ENCODE assay signal across 8 cellular contexts in genomic region chr1:41811978-41812852, GRCh38.
A peak's percentile ranks its signal among the peaks of the same experiment; 100 is the strongest.
DNase-seq lines count a peak whose midpoint lies in the region; ATAC-seq and TF ChIP-seq lines count a peak whose summit lies in the region.

No MANE protein-coding gene starts in this region.

- H3K4me3 Mint-ChIP-seq in HFFc6 (peak overlapping the region; percentile 78), endodermal cell (no peak overlapping the region), mesothelial cell of epicardium (no peak overlapping the region)

- H3K36me3 Mint-ChIP-seq in HFFc6 (ENCODE audit: low read depth) (no peaks in the 10 kb centered on the region), endodermal cell (ENCODE audit: low read depth) (no peaks in the 10 kb centered on the region), mesothelial cell of epicardium (no peaks in the 10 kb centered on the region)

- no peak for TF ChIP-seq POLR2A in upper lobe of left lung (IDR thresholded peaks at IDR 0.05)

- H3K27me3 ChIP-seq in endodermal cell (ENCODE audit: control insufficient read depth, insufficient read depth, low read length, poor library complexity, severe bottlenecking) = no peaks in the 10 kb centered on the region
- H3K27me3 ChIP-seq in upper lobe of left lung = no peaks in the 10 kb centered on the region

- H3K27me3 Mint-ChIP-seq in HFFc6 (ENCODE audit: insufficient read depth) = no peaks in the 10 kb centered on the region; the same call in 1 of the 2 replicates
- H3K27me3 Mint-ChIP-seq in endodermal cell (ENCODE audit: insufficient read depth) = no peaks in the 10 kb centered on the region
- H3K27me3 Mint-ChIP-seq in mesothelial cell of epicardium (ENCODE audit: low read depth) = no peaks in the 10 kb centered on the region

- H3K9me3 ChIP-seq in endodermal cell (ENCODE audit: control insufficient read depth, low read length) = no peaks in the 10 kb centered on the region
- no peaks in the 10 kb centered on the region for H3K9me3 ChIP-seq in upper lobe of left lung

- H3K36me3 ChIP-seq in endodermal cell (ENCODE audit: control insufficient read depth, insufficient read depth, low read length) (no peaks in the 10 kb centered on the region), upper lobe of left lung (no peaks in the 10 kb centered on the region)

- H3K4me1 Mint-ChIP-seq in HFFc6 (ENCODE audit: low read depth) = peaks cover 20% of the 10 kb centered on the region
- no peaks in the 10 kb centered on the region for H3K4me1 Mint-ChIP-seq in endodermal cell
- H3K4me1 Mint-ChIP-seq in mesothelial cell of epicardium = no peaks in the 10 kb centered on the region

- DNase-seq in CD1c-positive myeloid dendritic cell (ENCODE audit: extremely low spot score) (peak; percentile 66), HFFc6 (peak; percentile 56), NCI-H524 (lab: John Stamatoyannopoulos, UW) (peak; percentile 35 to 85), endodermal cell (peak; percentile 88), mesothelial cell of epicardium (ENCODE audit: low spot score in 2 of 2, unreplicated experiment in 2 of 2) (peak in 1 of 2 experiments; percentile 48), upper lobe of left lung (peak in 1 of 2 donors; percentile 54)
- DNase-seq in activated CD4-positive, alpha-beta T cell treated with anti-CD3 and anti-CD28 coated beads, Interleukin-2, amount 50 U/mL, for 1 hour = peak; percentile 48

- peak in 2 of 4 donors; percentile 69 to 80 for TF ChIP-seq EP300 in upper lobe of left lung (IDR thresholded peaks at IDR 0.05)

- H3K27ac ChIP-seq in endodermal cell (ENCODE audit: low read depth, low read length) = no peak overlapping the region
- peak overlapping the region; percentile 52 to 67 (median 58) for H3K27ac ChIP-seq in upper lobe of left lung

- H3K9ac ChIP-seq in endodermal cell (ENCODE audit: extremely low read depth, low read length, poor library complexity, severe bottlenecking) = no peak overlapping the region

- peak overlapping the region; percentile 73 for H3K27ac Mint-ChIP-seq in HFFc6
- no peak overlapping the region for H3K27ac Mint-ChIP-seq in endodermal cell
- H3K27ac Mint-ChIP-seq in mesothelial cell of epicardium = peak overlapping the region; percentile 52

- no peak overlapping the region for H3K4me3 ChIP-seq in endodermal cell (ENCODE audit: low read length)
- no peak overlapping the region for H3K4me3 ChIP-seq in upper lobe of left lung

- 50 to 71% methylated on average over 3 to 7 of the region's 7 CpGs for WGBS in endodermal cell (ENCODE audit: insufficient coverage in 1 of 2, insufficient read length in 1 of 2), 2 experiments
- 48 to 59% methylated on average over 6 to 7 of the region's 7 CpGs for WGBS in upper lobe of left lung, 2 donors

- H3K4me1 ChIP-seq in endodermal cell (ENCODE audit: control insufficient read depth, insufficient read depth, low read length) = no peaks in the 10 kb centered on the region
- peaks cover 0 to 17% (median 10%) of the 10 kb centered on the region in 4 donors for H3K4me1 ChIP-seq in upper lobe of left lung

- peak; percentile 56 to 68 for ATAC-seq in upper lobe of left lung (ENCODE audit: low FRiP score in 2 of 2)
- no peak for ATAC-seq in HG03097 (IDR thresholded peaks at IDR 0.05; ENCODE audit: low FRiP score, unreplicated experiment)

- peak; percentile 86 for TF ChIP-seq CTCF in HFFc6 (IDR thresholded peaks at IDR 0.05)
- peak; percentile 92 for TF ChIP-seq CTCF in endodermal cell (conservative IDR thresholded peaks at IDR 0.05)
- peak; percentile 39 for TF ChIP-seq CTCF in mesothelial cell of epicardium (IDR thresholded peaks at IDR 0.05; ENCODE audit: unreplicated experiment)
- TF ChIP-seq CTCF in upper lobe of left lung (IDR thresholded peaks at IDR 0.05) = peak; percentile 49 to 69 (median 62)

- H3K9me3 Mint-ChIP-seq in HFFc6 (no peaks in the 10 kb centered on the region), endodermal cell (no peaks in the 10 kb centered on the region), mesothelial cell of epicardium (no peaks in the 10 kb centered on the region)

Comparison
In these comparisons a context has a peak if more than half of its experiments do, and no peak if none do; other contexts are left out.
1. CTCF ChIP-seq: peak in every context shown above with its lines; median percentile 92 in endodermal cell; 86 in HFFc6; 62 in upper lobe of left lung; 39 in mesothelial cell of epicardium.